Comparison of ENCODE assay signal across 25 cellular contexts in the genomic region with DNA sequence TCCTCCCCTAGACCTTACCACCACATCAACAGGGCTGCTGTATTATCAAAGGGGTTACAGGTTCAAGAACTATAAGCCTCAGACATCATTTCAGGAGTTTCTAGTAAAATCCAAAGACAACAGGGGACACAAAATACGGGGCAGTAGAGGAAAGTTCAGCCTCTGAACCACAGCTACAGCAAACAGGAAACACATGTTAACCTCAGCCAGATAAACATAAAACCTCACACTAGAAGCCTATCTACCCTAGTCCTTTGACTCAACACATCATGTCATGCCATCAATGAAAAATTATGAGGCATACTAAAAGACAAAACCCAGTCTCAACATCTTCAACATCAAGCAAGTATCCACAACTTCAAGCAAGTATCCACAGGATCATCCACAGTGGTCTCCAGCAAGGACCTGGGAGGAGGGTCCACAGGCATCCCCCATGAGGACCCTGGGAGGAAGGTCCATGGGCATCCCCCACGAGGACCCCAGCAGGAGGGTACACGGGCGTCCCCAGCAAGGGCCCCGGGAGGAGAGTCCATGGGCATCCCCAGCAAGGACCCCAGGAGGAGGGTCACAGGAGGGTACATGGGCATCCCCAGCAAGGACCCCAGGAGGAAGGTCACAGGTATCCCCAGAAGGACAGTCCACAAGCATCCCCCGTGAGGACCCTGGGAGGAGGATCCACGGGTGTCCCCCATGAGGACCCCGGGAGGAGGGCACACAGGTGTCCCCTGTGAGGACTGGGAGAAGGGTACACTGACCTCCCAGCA.
A peak's percentile ranks its signal among the peaks of the same experiment; 100 is the strongest.
DNase-seq lines count a peak whose midpoint lies in the region; ATAC-seq, FAIRE-seq and TF ChIP-seq lines count a peak whose summit lies in the region.
"Had no signal": no experiment of that assay in that cellular context is flagged by ENCODE, and none has a peak within 500 bp of the region (broad histone marks: within the 10 kb centered on the region; RNA-seq: fewer than 3 reads in every experiment).

No MANE protein-coding gene starts in this region.

- TF ChIP-seq CTCF in kidney (IDR thresholded peaks at IDR 0.05; ENCODE audit: borderline replicate concordance, extremely low read depth, insufficient read depth) (no peak), type B pancreatic cell (conservative IDR thresholded peaks at IDR 0.05) (no peak), left lung (IDR thresholded peaks at IDR 0.05) (no peak)

- DNase-seq in activated T-cell treated with anti-CD3 and anti-CD28 coated beads, Interleukin-2, amount 50 U/mL, for 72 hours = no peak
- DNase-seq in activated T-cell treated with anti-CD3 and anti-CD28 coated beads, Interleukin-2, amount 50 U/mL, for 4 hours = no peak
- DNase-seq in activated CD8-positive, alpha-beta memory T cell treated with anti-CD3 and anti-CD28 coated beads, Interleukin-2, amount 50 U/mL, for 48 hours = peak; percentile 22
- DNase-seq in kidney (peak; percentile 41), type B pancreatic cell (ENCODE audit: extremely low spot score, unreplicated experiment) (peak; percentile 64), left lung (no peak)
- no peak for DNase-seq in naive thymus-derived CD4-positive, alpha-beta T cell
- DNase-seq: BE2C; body of pancreas; DMS79 treated with DMSO at 0.1 percent for 48 hours; endodermal cell; esophagus squamous epithelium; gastrocnemius medialis; NCI-H146; NCI-H524; NK-92 treated with Interleukin-12 subunit alpha and Interleukin-12 subunit beta, amount 100 ng/mL, for 24 hours; PC-9; Right ventricle myocardium superior had no signal

- no peaks in the 10 kb centered on the region for H3K9me3 ChIP-seq in kidney (ENCODE audit: control insufficient read depth in 1 of 2, low read length in 2 of 2)
- no peaks in the 10 kb centered on the region for H3K9me3 ChIP-seq in left lung
- no peaks in the 10 kb centered on the region for H3K9me3 ChIP-seq in naive thymus-derived CD4-positive, alpha-beta T cell (ENCODE audit: control insufficient read depth in 2 of 3, low read length in 3 of 3)
- H3K9me3 ChIP-seq: BE2C, body of pancreas, esophagus squamous epithelium, gastrocnemius medialis, prostate gland had no signal

- peak; percentile 51 to 77 for ATAC-seq in activated T-cell treated with anti-CD3 and anti-CD28 coated beads, Interleukin-2, amount 50 U/mL, for 72 hours (replicated peaks in 1 of 2)
- no peak for ATAC-seq in activated T-cell treated with anti-CD3 and anti-CD28 coated beads, Interleukin-2, amount 50 U/mL, for 4 hours
- no peak for ATAC-seq in left lung
- no peak for ATAC-seq in GM21381 (IDR thresholded peaks at IDR 0.05; ENCODE audit: unreplicated experiment)
- ATAC-seq in naive thymus-derived CD4-positive, alpha-beta T cell = no peak
- ATAC-seq: body of pancreas, gastrocnemius medialis had no signal

- H3K36me3 ChIP-seq in kidney (ENCODE audit: control insufficient read depth in 1 of 2, insufficient read depth in 2 of 2, low read length in 2 of 2) = no peaks in the 10 kb centered on the region
- H3K36me3 ChIP-seq in left lung = no peaks in the 10 kb centered on the region
- H3K36me3 ChIP-seq in naive thymus-derived CD4-positive, alpha-beta T cell (ENCODE audit: control insufficient read depth in 2 of 3, insufficient read depth in 3 of 3, low read length in 3 of 3) = no peaks in the 10 kb centered on the region
- H3K36me3 ChIP-seq: BE2C, esophagus squamous epithelium, gastrocnemius medialis, prostate gland had no signal

- H3K9me3 Mint-ChIP-seq in activated T-cell treated with anti-CD3 and anti-CD28 coated beads, Interleukin-2, amount 50 U/mL, for 72 hours = no peaks in the 10 kb centered on the region
- H3K9me3 Mint-ChIP-seq in activated T-cell treated with anti-CD3 and anti-CD28 coated beads, Interleukin-2, amount 50 U/mL, for 4 hours = no peaks in the 10 kb centered on the region
- no peaks in the 10 kb centered on the region for H3K9me3 Mint-ChIP-seq in type B pancreatic cell
- H3K9me3 Mint-ChIP-seq in naive thymus-derived CD4-positive, alpha-beta T cell = peaks cover 0 to 2% (median 0%) of the 10 kb centered on the region in 11 donors
- H3K9me3 Mint-ChIP-seq: endodermal cell had no signal

- H3K36me3 Mint-ChIP-seq in activated T-cell treated with anti-CD3 and anti-CD28 coated beads, Interleukin-2, amount 50 U/mL, for 72 hours (ENCODE audit: insufficient read depth in 2 of 2) = peaks cover 0 to 3% of the 10 kb centered on the region in 2 donors
- H3K36me3 Mint-ChIP-seq in activated T-cell treated with anti-CD3 and anti-CD28 coated beads, Interleukin-2, amount 50 U/mL, for 4 hours (ENCODE audit: insufficient read depth) = no peaks in the 10 kb centered on the region
- no peaks in the 10 kb centered on the region for H3K36me3 Mint-ChIP-seq in type B pancreatic cell
- H3K36me3 Mint-ChIP-seq in naive thymus-derived CD4-positive, alpha-beta T cell = peaks cover 0 to 4% (median 0%) of the 10 kb centered on the region in 5 donors

- intact Hi-C loops in kidney (cut with DNase I) (no loop called here), left lung (cut with DNase I) (no loop called here)
- intact Hi-C loops in naive thymus-derived CD4-positive, alpha-beta T cell (cut with micrococcal nuclease) = no loop called here

- H3K27ac Mint-ChIP-seq in activated T-cell treated with anti-CD3 and anti-CD28 coated beads, Interleukin-2, amount 50 U/mL, for 72 hours = no peak overlapping the region
- H3K27ac Mint-ChIP-seq in type B pancreatic cell = no peak overlapping the region
- peak overlapping the region in 1 of 9 donors; percentile 43 for H3K27ac Mint-ChIP-seq in naive thymus-derived CD4-positive, alpha-beta T cell
- H3K27ac Mint-ChIP-seq: endodermal cell had no signal

- H3K27ac ChIP-seq in kidney (ENCODE audit: low read depth in 2 of 2, low read length in 2 of 2) (no peak overlapping the region), left lung (no peak overlapping the region)
- no peak overlapping the region for H3K27ac ChIP-seq in naive thymus-derived CD4-positive, alpha-beta T cell (ENCODE audit: low read depth, low read length)
- H3K27ac ChIP-seq: body of pancreas, esophagus squamous epithelium, gastrocnemius medialis, hepatocyte, KMS-11, PC-9, prostate gland had no signal

- peaks cover 0 to 18% of the 10 kb centered on the region in 2 donors for H3K27me3 ChIP-seq in left lung
- H3K27me3 ChIP-seq in naive thymus-derived CD4-positive, alpha-beta T cell (ENCODE audit: control insufficient read depth in 2 of 2, insufficient read depth in 2 of 2, low read length in 2 of 2) = no peaks in the 10 kb centered on the region
- H3K27me3 ChIP-seq: BE2C, body of pancreas, gastrocnemius medialis had no signal

- H3K4me1 Mint-ChIP-seq in activated T-cell treated with anti-CD3 and anti-CD28 coated beads, Interleukin-2, amount 50 U/mL, for 72 hours (ENCODE audit: low read depth) = peaks cover 11% of the 10 kb centered on the region
- H3K4me1 Mint-ChIP-seq in activated T-cell treated with anti-CD3 and anti-CD28 coated beads, Interleukin-2, amount 50 U/mL, for 4 hours (ENCODE audit: low read depth) = peaks cover 18% of the 10 kb centered on the region
- peaks cover 8% of the 10 kb centered on the region for H3K4me1 Mint-ChIP-seq in type B pancreatic cell (ENCODE audit: unreplicated experiment)
- H3K4me1 Mint-ChIP-seq in naive thymus-derived CD4-positive, alpha-beta T cell = peaks cover 0 to 19% (median 7%) of the 10 kb centered on the region in 7 donors

- H3K27me3 Mint-ChIP-seq in activated T-cell treated with anti-CD3 and anti-CD28 coated beads, Interleukin-2, amount 50 U/mL, for 72 hours (ENCODE audit: low read depth) = no peaks in the 10 kb centered on the region
- H3K27me3 Mint-ChIP-seq in activated T-cell treated with anti-CD3 and anti-CD28 coated beads, Interleukin-2, amount 50 U/mL, for 4 hours (ENCODE audit: low read depth) = peaks cover 2% of the 10 kb centered on the region
- H3K27me3 Mint-ChIP-seq in type B pancreatic cell = no peaks in the 10 kb centered on the region
- peaks cover 6 to 34% (median 15%) of the 10 kb centered on the region in 5 donors for H3K27me3 Mint-ChIP-seq in naive thymus-derived CD4-positive, alpha-beta T cell

- H3K9ac ChIP-seq in kidney (ENCODE audit: low read length in 2 of 2) = no peak overlapping the region
- H3K9ac ChIP-seq: KMS-11 had no signal

- CTCF ChIA-PET in naive thymus-derived CD4-positive, alpha-beta T cell (lab: Charles Lee) = no interaction called here

- H3K4me3 Mint-ChIP-seq in activated T-cell treated with anti-CD3 and anti-CD28 coated beads, Interleukin-2, amount 50 U/mL, for 72 hours = no peak overlapping the region
- H3K4me3 Mint-ChIP-seq in activated T-cell treated with anti-CD3 and anti-CD28 coated beads, Interleukin-2, amount 50 U/mL, for 4 hours = no peak overlapping the region
- no peak overlapping the region for H3K4me3 Mint-ChIP-seq in type B pancreatic cell
- H3K4me3 Mint-ChIP-seq in naive thymus-derived CD4-positive, alpha-beta T cell = peak overlapping the region in 1 of 10 donors; percentile 72
- H3K4me3 Mint-ChIP-seq: endodermal cell had no signal

- H3K4me3 ChIP-seq in kidney (ENCODE audit: low read length in 2 of 2) = no peak overlapping the region
- no peak overlapping the region for H3K4me3 ChIP-seq in left lung
- no peak overlapping the region for H3K4me3 ChIP-seq in naive thymus-derived CD4-positive, alpha-beta T cell (ENCODE audit: low read length)
- H3K4me3 ChIP-seq: body of pancreas, esophagus squamous epithelium, gastrocnemius medialis, hepatocyte, PC-9, prostate gland had no signal

- POLR2A ChIA-PET in naive thymus-derived CD4-positive, alpha-beta T cell (lab: Charles Lee) = no interaction called here

- H3K4me1 ChIP-seq in kidney (ENCODE audit: control insufficient read depth in 1 of 2, insufficient read depth in 1 of 2, low read depth in 1 of 2, low read length in 2 of 2) (no peaks in the 10 kb centered on the region), left lung (no peaks in the 10 kb centered on the region)
- peaks cover 0 to 3% of the 10 kb centered on the region in 2 donors for H3K4me1 ChIP-seq in naive thymus-derived CD4-positive, alpha-beta T cell (ENCODE audit: control insufficient read depth in 2 of 2, insufficient read depth in 2 of 2, low read length in 2 of 2)
- H3K4me1 ChIP-seq: BE2C, body of pancreas, esophagus squamous epithelium, gastrocnemius medialis, prostate gland had no signal

- no peak for FAIRE-seq in kidney (lab: Jason Lieb, UNC)
- FAIRE-seq: colon, GM18507, H1 had no signal

Comparison
In these comparisons a context has a peak if more than half of its experiments do, and no peak if none do; other contexts are left out.
1. ATAC-seq: peak in activated T-cell treated with anti-CD3 and anti-CD28 coated beads, Interleukin-2, amount 50 U/mL, for 72 hours (2 of 2); none in activated T-cell treated with anti-CD3 and anti-CD28 coated beads, Interleukin-2, amount 50 U/mL, for 4 hours (0 of 2), left lung (single experiment), GM21381 (single experiment) and naive thymus-derived CD4-positive, alpha-beta T cell (single experiment).
2. DNase-seq: peak in activated CD8-positive, alpha-beta memory T cell treated with anti-CD3 and anti-CD28 coated beads, Interleukin-2, amount 50 U/mL, for 48 hours (single experiment), kidney (single experiment) and type B pancreatic cell (single experiment); none in activated T-cell treated with anti-CD3 and anti-CD28 coated beads, Interleukin-2, amount 50 U/mL, for 72 hours (0 of 2), activated T-cell treated with anti-CD3 and anti-CD28 coated beads, Interleukin-2, amount 50 U/mL, for 4 hours (single experiment), left lung (0 of 2) and naive thymus-derived CD4-positive, alpha-beta T cell (0 of 9).